10 cellular contexts compared by ENCODE assay signal in the genomic region with DNA sequence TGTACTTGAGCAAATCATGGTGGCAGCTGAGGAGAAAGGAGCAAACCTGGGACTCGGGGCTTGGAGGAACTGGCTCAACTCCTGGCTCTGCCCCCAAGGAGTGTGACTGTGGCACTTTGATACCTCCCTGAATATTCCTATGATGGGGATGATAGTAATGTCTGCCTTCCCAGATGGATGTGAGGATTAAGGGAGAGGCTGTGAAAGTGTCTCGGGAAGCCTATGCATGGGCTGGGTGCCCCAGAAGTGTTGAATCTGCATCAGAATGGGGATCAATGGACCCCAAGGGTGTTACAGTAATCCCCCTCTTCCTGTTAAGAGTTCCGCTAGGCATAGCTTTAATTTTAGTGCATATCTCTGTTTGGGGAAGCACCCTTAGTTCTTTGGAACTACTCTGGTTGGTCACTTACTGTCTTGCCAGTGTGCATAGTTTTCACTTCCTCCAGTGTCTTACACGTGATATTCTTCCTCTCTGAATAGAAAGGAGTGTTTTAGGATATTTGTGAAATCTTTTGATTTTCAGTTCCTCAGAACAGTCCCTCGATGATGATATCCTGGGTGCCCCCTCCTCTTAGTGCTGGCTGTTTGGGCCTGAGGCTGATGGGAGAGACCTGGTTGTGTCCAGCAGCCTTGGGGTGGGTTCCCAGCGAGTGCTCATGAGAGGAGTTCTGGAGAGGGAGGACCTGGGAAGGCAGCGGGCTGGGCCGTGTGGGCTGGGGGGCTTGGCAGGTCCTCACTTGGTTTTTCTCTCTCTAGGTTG.
DNase-seq lines count a peak whose midpoint lies in the region; ATAC-seq and TF ChIP-seq lines count a peak whose summit lies in the region.
"Had no signal": no experiment of that assay in that cellular context is flagged by ENCODE, and none has a peak within 500 bp of the region (broad histone marks: within the 10 kb centered on the region; RNA-seq: fewer than 3 reads in every experiment).

No MANE protein-coding gene starts in this region.

- H3K9me3 Mint-ChIP-seq in H9: no peaks in the 10 kb centered on the region

- no peak for TF ChIP-seq CTCF in H9 (conservative IDR thresholded peaks at IDR 0.05)
- TF ChIP-seq CTCF in MM.1S (IDR thresholded peaks at IDR 0.05; ENCODE audit: low read length): no peak

- H3K18ac ChIP-seq in H9 (ENCODE audit: insufficient read length, low read depth, low read length): no peak overlapping the region

- H3K27me3 ChIP-seq in H9 (ENCODE audit: insufficient read depth, low read length) (no peaks in the 10 kb centered on the region), MM.1S (replicated peaks; ENCODE audit: insufficient read depth, low read length) (no peaks in the 10 kb centered on the region)

- H3K23me2 ChIP-seq in H9 (ENCODE audit: insufficient read length, low read depth, low read length, poor library complexity, severe bottlenecking): no peaks in the 10 kb centered on the region

- no peak overlapping the region for H3K9ac ChIP-seq in H9 (ENCODE audit: extremely low read depth, insufficient read length, low read length)
- no peak overlapping the region for H3K9ac ChIP-seq in MM.1S (ENCODE audit: low read length)

- no peak overlapping the region for H2BK15ac ChIP-seq in H9 (ENCODE audit: low read depth, low read length)

- H3K9me2 ChIP-seq in MM.1S (replicated peaks; ENCODE audit: insufficient read depth, low read length): no peaks in the 10 kb centered on the region

- H3K23ac ChIP-seq in H9 (ENCODE audit: insufficient read length, low read depth, low read length): no peak overlapping the region

- H3K27me3 Mint-ChIP-seq in H9 (ENCODE audit: low read depth): peaks cover 36% of the 10 kb centered on the region

- no peaks in the 10 kb centered on the region for H3K9me3 ChIP-seq in H9 (ENCODE audit: control insufficient read depth, low read depth, low read length)
- H3K9me3 ChIP-seq in MM.1S (replicated peaks; ENCODE audit: insufficient read depth, low read length): no peaks in the 10 kb centered on the region

- no peak overlapping the region for H2AK5ac ChIP-seq in H9 (ENCODE audit: insufficient read length, low read length)

- no peaks in the 10 kb centered on the region for H3K36me3 ChIP-seq in MM.1S (replicated peaks; ENCODE audit: insufficient read depth, low read length)

- no peaks in the 10 kb centered on the region for H4K20me1 ChIP-seq in H9 (ENCODE audit: control insufficient read depth, insufficient read depth, insufficient read length)
- H4K20me1 ChIP-seq in MM.1S (ENCODE audit: insufficient read depth, low read length): no peaks in the 10 kb centered on the region

- no peak overlapping the region for H4K5ac ChIP-seq in H9 (ENCODE audit: insufficient read length, low read depth, low read length)

- no peak overlapping the region for H3T11ph ChIP-seq in H9 (ENCODE audit: low read length)

- no peak overlapping the region for H3K4ac ChIP-seq in H9 (ENCODE audit: low read depth, low read length)

- H3K56ac ChIP-seq in H9 (ENCODE audit: insufficient read length, low read depth, low read length): no peak overlapping the region

- peaks cover 4% of the 10 kb centered on the region; the same call in 1 of the 2 replicates for H3F3A ChIP-seq in MM.1S (ENCODE audit: insufficient read depth, low read length)

- H3K4me2 ChIP-seq in H9 (ENCODE audit: insufficient read depth, insufficient read length, low read length) (peak overlapping the region; percentile 39), MM.1S (ENCODE audit: low read depth, low read length) (no peak overlapping the region)

- no peak overlapping the region for H2BK120ac ChIP-seq in H9 (ENCODE audit: low read depth, low read length, poor library complexity, severe bottlenecking)

- H3K79me1 ChIP-seq in H9 (ENCODE audit: insufficient read depth, low read depth, low read length, poor library complexity, severe bottlenecking): no peaks in the 10 kb centered on the region

- peak overlapping the region in 2 of 3 experiments; percentile 95 to 97; a peak in 6 of 7 replicates for H3K27ac Mint-ChIP-seq in H9

- intact Hi-C loops in left colon (cut with DNase I, micrococcal nuclease): no loop called here

- ATAC-seq in GM18870 (IDR thresholded peaks at IDR 0.05; ENCODE audit: unreplicated experiment) (peak; percentile 89), left colon (no peak)

- WGBS in H9 (ENCODE audit: extremely low coverage, insufficient read length, low lambda C conversion rate): no CpG with 5 or more reads among the region's 8 CpGs

- no peak overlapping the region for H4K91ac ChIP-seq in H9 (ENCODE audit: insufficient read length, low read depth, low read length)

- H4K8ac ChIP-seq in H9 (replicated peaks; ENCODE audit: insufficient read length, low read depth, low read length): no peak overlapping the region

- H2AFZ ChIP-seq in H9 (ENCODE audit: low read length): no peak overlapping the region
- 0 out of 2 replicates have a peak overlapping the region, but pooled peaks have one; percentile 27 for H2AFZ ChIP-seq in MM.1S (ENCODE audit: low read length)

- H3K27ac ChIP-seq in H9 (ENCODE audit: insufficient read length, low read depth, low read length): no peak overlapping the region
- H3K27ac ChIP-seq in MM.1S (ENCODE audit: low read length): no peak overlapping the region

- peak overlapping the region; percentile 16 to 36; a peak in 3 of 5 replicates for H3K4me3 Mint-ChIP-seq in H9

- H2BK20ac ChIP-seq in H9 (ENCODE audit: low read depth, low read length, poor library complexity, severe bottlenecking): no peak overlapping the region

- H2BK5ac ChIP-seq in H9 (ENCODE audit: insufficient read length, low read length): no peak overlapping the region

- H3K4me1 ChIP-seq in H9 (ENCODE audit: insufficient read depth, low read length) (peaks cover 19% of the 10 kb centered on the region; the same call in 1 of the 2 replicates), MM.1S (ENCODE audit: low read length) (peaks cover 7% of the 10 kb centered on the region)

- no peak overlapping the region for H3K14ac ChIP-seq in H9 (ENCODE audit: insufficient read depth, low read length)

- H3K4me3 ChIP-seq in MM.1S (ENCODE audit: low read length): no peak overlapping the region

- peak; percentile 56 for DNase-seq in H9
- no peak for DNase-seq in MM.1S
- peak; percentile 82 for DNase-seq in medulla oblongata (ENCODE audit: extremely low spot score)
- DNase-seq in left colon: no peak
- DNase-seq in ureter (ENCODE audit: low spot score): no peak
- DNase-seq in AG20443 (ENCODE audit: low spot score): no peak
- no peak for DNase-seq in T-helper 1 cell
- DNase-seq: central memory CD4-positive, alpha-beta T cell; stimulated activated naive CD8-positive, alpha-beta T cell treated with anti-CD3 and anti-CD28 coated beads, Interleukin-15, Interleukin-2, amounts not matched to agents 100 U/mL and 50 U/mL, for 24 hours had no signal

- no peaks in the 10 kb centered on the region; a peak in 2 of 7 replicates for H3K36me3 Mint-ChIP-seq in H9 (ENCODE audit: insufficient read depth in 1 of 3, low read depth in 3 of 3)

- no peak overlapping the region for H2BK12ac ChIP-seq in H9 (ENCODE audit: insufficient read length, low read depth, low read length)

- peaks cover 44 to 57% of the 10 kb centered on the region in 2 experiments for H3K4me1 Mint-ChIP-seq in H9

- no peaks in the 10 kb centered on the region for H3K79me2 ChIP-seq in H9 (ENCODE audit: insufficient read depth, low read length)
- no peaks in the 10 kb centered on the region for H3K79me2 ChIP-seq in MM.1S (ENCODE audit: low read length)

Comparison
In these comparisons a context has a peak if more than half of its experiments do, and no peak if none do; other contexts are left out.
1. DNase-seq: peak in H9 (single experiment) and medulla oblongata (single experiment); none in MM.1S (single experiment), left colon (0 of 2), ureter (single experiment), AG20443 (single experiment) and T-helper 1 cell (0 of 5).